In the genomic region with DNA sequence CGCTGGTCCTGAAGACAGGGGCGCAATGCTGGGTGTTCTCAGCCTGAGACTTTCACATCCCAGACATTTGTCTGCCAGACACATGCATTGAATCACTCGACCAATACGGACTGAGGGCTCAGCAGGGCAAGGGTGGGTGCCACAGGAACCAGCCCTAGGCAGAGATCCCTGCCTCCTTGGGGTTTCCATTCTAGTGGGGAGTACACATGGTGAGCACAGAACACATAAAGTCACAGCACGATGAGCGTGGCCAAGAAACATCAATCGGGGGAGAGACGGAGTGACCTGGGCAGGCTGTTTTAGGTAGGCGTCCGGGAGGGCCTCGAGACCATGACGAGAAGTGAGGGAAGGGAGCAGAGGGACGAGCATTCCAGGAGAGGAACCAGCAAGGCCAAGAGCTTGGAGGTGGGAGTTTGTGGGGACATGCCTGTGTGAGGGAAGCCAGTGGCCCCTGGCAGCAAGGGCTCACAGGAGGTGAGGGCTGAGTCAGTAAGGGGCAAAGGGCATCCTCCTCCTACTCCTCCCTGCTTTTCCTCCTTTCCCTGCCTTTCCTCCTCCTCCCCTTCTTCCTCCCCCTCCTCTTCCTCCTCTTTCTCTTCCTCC, we compare ENCODE assay signal across 1 cellular context.
TF ChIP-seq lines count a peak whose summit lies in the region.

No MANE protein-coding gene starts in this region.

TF ChIP-seq in HepG2, 621 proteins besides CTCF, POLR2A, EP300 and RAD21 (continued from another document and continues in another):
- TF ChIP-seq, protein P1, sequence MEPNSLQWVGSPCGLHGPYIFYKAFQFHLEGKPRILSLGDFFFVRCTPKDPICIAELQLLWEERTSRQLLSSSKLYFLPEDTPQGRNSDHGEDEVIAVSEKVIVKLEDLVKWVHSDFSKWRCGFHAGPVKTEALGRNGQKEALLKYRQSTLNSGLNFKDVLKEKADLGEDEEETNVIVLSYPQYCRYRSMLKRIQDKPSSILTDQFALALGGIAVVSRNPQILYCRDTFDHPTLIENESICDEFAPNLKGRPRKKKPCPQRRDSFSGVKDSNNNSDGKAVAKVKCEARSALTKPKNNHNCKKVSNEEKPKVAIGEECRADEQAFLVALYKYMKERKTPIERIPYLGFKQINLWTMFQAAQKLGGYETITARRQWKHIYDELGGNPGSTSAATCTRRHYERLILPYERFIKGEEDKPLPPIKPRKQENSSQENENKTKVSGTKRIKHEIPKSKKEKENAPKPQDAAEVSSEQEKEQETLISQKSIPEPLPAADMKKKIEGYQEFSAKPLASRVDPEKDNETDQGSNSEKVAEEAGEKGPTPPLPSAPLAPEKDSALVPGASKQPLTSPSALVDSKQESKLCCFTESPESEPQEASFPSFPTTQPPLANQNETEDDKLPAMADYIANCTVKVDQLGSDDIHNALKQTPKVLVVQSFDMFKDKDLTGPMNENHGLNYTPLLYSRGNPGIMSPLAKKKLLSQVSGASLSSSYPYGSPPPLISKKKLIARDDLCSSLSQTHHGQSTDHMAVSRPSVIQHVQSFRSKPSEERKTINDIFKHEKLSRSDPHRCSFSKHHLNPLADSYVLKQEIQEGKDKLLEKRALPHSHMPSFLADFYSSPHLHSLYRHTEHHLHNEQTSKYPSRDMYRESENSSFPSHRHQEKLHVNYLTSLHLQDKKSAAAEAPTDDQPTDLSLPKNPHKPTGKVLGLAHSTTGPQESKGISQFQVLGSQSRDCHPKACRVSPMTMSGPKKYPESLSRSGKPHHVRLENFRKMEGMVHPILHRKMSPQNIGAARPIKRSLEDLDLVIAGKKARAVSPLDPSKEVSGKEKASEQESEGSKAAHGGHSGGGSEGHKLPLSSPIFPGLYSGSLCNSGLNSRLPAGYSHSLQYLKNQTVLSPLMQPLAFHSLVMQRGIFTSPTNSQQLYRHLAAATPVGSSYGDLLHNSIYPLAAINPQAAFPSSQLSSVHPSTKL (CRISPR knock-in tag; IDR thresholded peaks at IDR 0.05) = peak; percentile 47; the same call in 1 of the 2 replicates
- TF ChIP-seq KMT2B (CRISPR knock-in tag; IDR thresholded peaks at IDR 0.05) (no peak), TBP (CRISPR knock-in tag; IDR thresholded peaks at IDR 0.05) (no peak), CEBPB (IDR thresholded peaks at IDR 0.05; ENCODE audit: borderline replicate concordance, low read depth, low read length) (no peak), BCLAF1 (IDR thresholded peaks at IDR 0.05) (no peak), ZNF878 (CRISPR knock-in tag; IDR thresholded peaks at IDR 0.05) (no peak), ZNF556 (CRISPR knock-in tag; IDR thresholded peaks at IDR 0.05; ENCODE audit: borderline replicate concordance) (peak; percentile 59; the same call in 1 of the 2 replicates), CREB3 (CRISPR knock-in tag; IDR thresholded peaks at IDR 0.05) (no peak), ARHGAP35 (CRISPR knock-in tag; IDR thresholded peaks at IDR 0.05; ENCODE audit: borderline replicate concordance) (0 out of 2 replicates have a peak, but pooled peaks have one; percentile 11), IRX3 (CRISPR knock-in tag; IDR thresholded peaks at IDR 0.05; ENCODE audit: borderline replicate concordance, low read depth) (no peak), ZNF225 (CRISPR knock-in tag; IDR thresholded peaks at IDR 0.05) (peak; percentile 16; the same call in 1 of the 2 replicates), ZNF264 (CRISPR knock-in tag; IDR thresholded peaks at IDR 0.05) (no peak), NR2C2 (CRISPR knock-in tag; IDR thresholded peaks at IDR 0.05; ENCODE audit: borderline replicate concordance) (peak; percentile 47), ZNF230 (CRISPR knock-in tag; IDR thresholded peaks at IDR 0.05) (no peak), ZFX (CRISPR knock-in tag; IDR thresholded peaks at IDR 0.05; ENCODE audit: low read depth) (peak; percentile 23), ZNF562 (CRISPR knock-in tag; IDR thresholded peaks at IDR 0.05; ENCODE audit: borderline replicate concordance) (no peak), ZNF710 (CRISPR knock-in tag; IDR thresholded peaks at IDR 0.05; ENCODE audit: borderline replicate concordance) (peak; percentile 99), SSRP1 (CRISPR knock-in tag; IDR thresholded peaks at IDR 0.05) (peak; percentile 63; the same call in 1 of the 2 replicates), ZNF605 (CRISPR knock-in tag; IDR thresholded peaks at IDR 0.05) (peak; percentile 30; the same call in 1 of the 2 replicates), TCF7 (IDR thresholded peaks at IDR 0.05; ENCODE audit: low read depth) (no peak), ATF4 (CRISPR knock-in tag; IDR thresholded peaks at IDR 0.05) (no peak), ELF4 (CRISPR knock-in tag; IDR thresholded peaks at IDR 0.05; ENCODE audit: borderline replicate concordance) (no peak), HNF1A (IDR thresholded peaks at IDR 0.05; ENCODE audit: low read depth) (no peak), HNF1A (CRISPR knock-in tag; IDR thresholded peaks at IDR 0.05; ENCODE audit: borderline replicate concordance) (no peak), ZNF772 (CRISPR knock-in tag; IDR thresholded peaks at IDR 0.05) (0 out of 2 replicates have a peak, but pooled peaks have one; percentile 16), ZNF350 (CRISPR knock-in tag; IDR thresholded peaks at IDR 0.05; ENCODE audit: borderline replicate concordance, low read depth) (peak; percentile 72), ZNF589 (CRISPR knock-in tag; conservative IDR thresholded peaks at IDR 0.05) (0 out of 2 replicates have a peak, but pooled peaks have one; percentile 60), ZZZ3 (CRISPR knock-in tag; IDR thresholded peaks at IDR 0.05; ENCODE audit: borderline replicate concordance) (0 out of 2 replicates have a peak, but pooled peaks have one; percentile 44), RFXAP (CRISPR knock-in tag; IDR thresholded peaks at IDR 0.05; ENCODE audit: borderline replicate concordance) (no peak), ZNF674 (CRISPR knock-in tag; IDR thresholded peaks at IDR 0.05; ENCODE audit: low read depth) (no peak), ZFP82 (CRISPR knock-in tag; IDR thresholded peaks at IDR 0.05; ENCODE audit: borderline replicate concordance) (no peak), ZIK1 (CRISPR knock-in tag; IDR thresholded peaks at IDR 0.05; ENCODE audit: borderline replicate concordance, low read depth) (0 out of 2 replicates have a peak, but pooled peaks have one; percentile 36), NFIC (IDR thresholded peaks at IDR 0.05; ENCODE audit: low read length) (no peak), SP5 (CRISPR knock-in tag; IDR thresholded peaks at IDR 0.05; ENCODE audit: borderline replicate concordance, low read depth) (peak; percentile 80; the same call in 1 of the 2 replicates), RXRB (CRISPR knock-in tag; IDR thresholded peaks at IDR 0.05; ENCODE audit: borderline replicate concordance) (peak; percentile 40; the same call in 1 of the 2 replicates)
- TF ChIP-seq, protein P2, sequence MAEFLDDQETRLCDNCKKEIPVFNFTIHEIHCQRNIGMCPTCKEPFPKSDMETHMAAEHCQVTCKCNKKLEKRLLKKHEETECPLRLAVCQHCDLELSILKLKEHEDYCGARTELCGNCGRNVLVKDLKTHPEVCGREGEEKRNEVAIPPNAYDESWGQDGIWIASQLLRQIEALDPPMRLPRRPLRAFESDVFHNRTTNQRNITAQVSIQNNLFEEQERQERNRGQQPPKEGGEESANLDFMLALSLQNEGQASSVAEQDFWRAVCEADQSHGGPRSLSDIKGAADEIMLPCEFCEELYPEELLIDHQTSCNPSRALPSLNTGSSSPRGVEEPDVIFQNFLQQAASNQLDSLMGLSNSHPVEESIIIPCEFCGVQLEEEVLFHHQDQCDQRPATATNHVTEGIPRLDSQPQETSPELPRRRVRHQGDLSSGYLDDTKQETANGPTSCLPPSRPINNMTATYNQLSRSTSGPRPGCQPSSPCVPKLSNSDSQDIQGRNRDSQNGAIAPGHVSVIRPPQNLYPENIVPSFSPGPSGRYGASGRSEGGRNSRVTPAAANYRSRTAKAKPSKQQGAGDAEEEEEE (CRISPR knock-in tag; IDR thresholded peaks at IDR 0.05; ENCODE audit: borderline replicate concordance) = 0 out of 2 replicates have a peak, but pooled peaks have one; percentile 68
- TF ChIP-seq, protein P3, sequence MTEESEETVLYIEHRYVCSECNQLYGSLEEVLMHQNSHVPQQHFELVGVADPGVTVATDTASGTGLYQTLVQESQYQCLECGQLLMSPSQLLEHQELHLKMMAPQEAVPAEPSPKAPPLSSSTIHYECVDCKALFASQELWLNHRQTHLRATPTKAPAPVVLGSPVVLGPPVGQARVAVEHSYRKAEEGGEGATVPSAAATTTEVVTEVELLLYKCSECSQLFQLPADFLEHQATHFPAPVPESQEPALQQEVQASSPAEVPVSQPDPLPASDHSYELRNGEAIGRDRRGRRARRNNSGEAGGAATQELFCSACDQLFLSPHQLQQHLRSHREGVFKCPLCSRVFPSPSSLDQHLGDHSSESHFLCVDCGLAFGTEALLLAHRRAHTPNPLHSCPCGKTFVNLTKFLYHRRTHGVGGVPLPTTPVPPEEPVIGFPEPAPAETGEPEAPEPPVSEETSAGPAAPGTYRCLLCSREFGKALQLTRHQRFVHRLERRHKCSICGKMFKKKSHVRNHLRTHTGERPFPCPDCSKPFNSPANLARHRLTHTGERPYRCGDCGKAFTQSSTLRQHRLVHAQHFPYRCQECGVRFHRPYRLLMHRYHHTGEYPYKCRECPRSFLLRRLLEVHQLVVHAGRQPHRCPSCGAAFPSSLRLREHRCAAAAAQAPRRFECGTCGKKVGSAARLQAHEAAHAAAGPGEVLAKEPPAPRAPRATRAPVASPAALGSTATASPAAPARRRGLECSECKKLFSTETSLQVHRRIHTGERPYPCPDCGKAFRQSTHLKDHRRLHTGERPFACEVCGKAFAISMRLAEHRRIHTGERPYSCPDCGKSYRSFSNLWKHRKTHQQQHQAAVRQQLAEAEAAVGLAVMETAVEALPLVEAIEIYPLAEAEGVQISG (CRISPR knock-in tag; IDR thresholded peaks at IDR 0.05) = no peak
